Comparison of ENCODE assay signal across 19 cellular contexts in genomic region chr5:89956838-89957237, GRCh38.
DNase-seq lines count a peak whose midpoint lies in the region; ATAC-seq and TF ChIP-seq lines count a peak whose summit lies in the region.
"Had no signal": no experiment of that assay in that cellular context is flagged by ENCODE, and none has a peak within 500 bp of the region (broad histone marks: within the 10 kb centered on the region; RNA-seq: fewer than 3 reads in every experiment).

No MANE protein-coding gene starts in this region.

- intact Hi-C loops in heart right ventricle (cut with DNase I) (no loop called here), left lung (cut with DNase I) (no loop called here)

- peak overlapping the region; percentile 64 for H2AFZ ChIP-seq in ACC112 (ENCODE audit: low read length, unreplicated experiment)
- H2AFZ ChIP-seq: GM23338 had no signal

- H3K9me3 ChIP-seq in heart right ventricle: no peaks in the 10 kb centered on the region
- H3K9me3 ChIP-seq in right atrium auricular region: no peaks in the 10 kb centered on the region
- no peaks in the 10 kb centered on the region for H3K9me3 ChIP-seq in thoracic aorta
- H3K9me3 ChIP-seq in left lung: no peaks in the 10 kb centered on the region
- H3K9me3 ChIP-seq: A549 had no signal

- 69 to 71% methylated on average over 1 of the region's 1 CpG for WGBS in heart right ventricle, 2 donors

- H3K4me1 ChIP-seq in heart right ventricle: peaks cover 0 to 15% (median 4%) of the 10 kb centered on the region in 9 donors
- H3K4me1 ChIP-seq in right atrium auricular region: peaks cover 0 to 18% of the 10 kb centered on the region in 2 donors
- no peaks in the 10 kb centered on the region for H3K4me1 ChIP-seq in ACC112 (ENCODE audit: control insufficient read depth, insufficient read depth, low read length, unreplicated experiment)
- peaks cover 18 to 36% of the 10 kb centered on the region in 2 donors for H3K4me1 ChIP-seq in thoracic aorta (ENCODE audit: control insufficient read depth in 1 of 2, low read depth in 2 of 2)
- no peaks in the 10 kb centered on the region for H3K4me1 ChIP-seq in left lung
- H3K4me1 ChIP-seq: A549 had no signal

- H3K27ac ChIP-seq in heart right ventricle (peak overlapping the region in 6 of 10 donors; percentile 12 to 59 (median 23)), right atrium auricular region (no peak overlapping the region), ACC112 (ENCODE audit: low read depth, low read length) (no peak overlapping the region), coronary artery (peak overlapping the region; percentile 27 to 28), thoracic aorta (peak overlapping the region; percentile 59 to 68), left lung (no peak overlapping the region)
- H3K27ac ChIP-seq: A549 had no signal

- DNase-seq in heart right ventricle (no peak), right atrium auricular region (ENCODE audit: low spot score) (no peak), coronary artery (ENCODE audit: low spot score) (no peak), thoracic aorta (ENCODE audit: low spot score) (no peak), NOMO-1 (lab: John Stamatoyannopoulos, UW; ENCODE audit: unreplicated experiment in 2 of 2) (no peak), left lung (no peak)
- DNase-seq: 8988T; C1 segment of cervical spinal cord; Calu3; CD4-positive, alpha-beta memory T cell; COR-L47; DMS53; DMS79 treated with DMSO at 0.1 percent for 48 hours; GF-D8; H9 had no signal

- ATAC-seq in heart right ventricle (peak in 5 of 8 donors; percentile 35 to 64 (median 53)), thoracic aorta (ENCODE audit: insufficient number of reproducible peaks, low FRiP score, low read depth) (no peak), left lung (no peak)
- ATAC-seq: A549, GM23338, HCT116 had no signal

- no peak for TF ChIP-seq CTCF in heart right ventricle (IDR thresholded peaks at IDR 0.05)
- no peak for TF ChIP-seq CTCF in right atrium auricular region (IDR thresholded peaks at IDR 0.05)
- TF ChIP-seq CTCF in coronary artery (IDR thresholded peaks at IDR 0.05): no peak
- TF ChIP-seq CTCF in thoracic aorta (IDR thresholded peaks at IDR 0.05): no peak
- no peak for TF ChIP-seq CTCF in left lung (IDR thresholded peaks at IDR 0.05)

- H3K4me3 ChIP-seq in heart right ventricle (no peak overlapping the region), right atrium auricular region (no peak overlapping the region), ACC112 (ENCODE audit: low read depth, low read length) (no peak overlapping the region), coronary artery (peak overlapping the region; percentile 12), thoracic aorta (peak overlapping the region; percentile 61), left lung (no peak overlapping the region)
- H3K4me3 ChIP-seq: A549, GM23338 had no signal

- H3K36me3 ChIP-seq in heart right ventricle: no peaks in the 10 kb centered on the region
- no peaks in the 10 kb centered on the region for H3K36me3 ChIP-seq in right atrium auricular region
- H3K36me3 ChIP-seq in ACC112 (ENCODE audit: insufficient read depth, low read length): no peaks in the 10 kb centered on the region
- H3K36me3 ChIP-seq in thoracic aorta: no peaks in the 10 kb centered on the region
- H3K36me3 ChIP-seq in left lung: no peaks in the 10 kb centered on the region

- H3K79me2 ChIP-seq in ACC112 (ENCODE audit: control insufficient read depth, insufficient read depth, low read length, unreplicated experiment): no peaks in the 10 kb centered on the region

- H3K27me3 ChIP-seq in heart right ventricle (no peaks in the 10 kb centered on the region), right atrium auricular region (no peaks in the 10 kb centered on the region), ACC112 (ENCODE audit: insufficient read depth, low read length) (no peaks in the 10 kb centered on the region), thoracic aorta (replicated peaks; ENCODE audit: insufficient read depth) (no peaks in the 10 kb centered on the region), left lung (no peaks in the 10 kb centered on the region)

Comparison
In these comparisons a context has a peak if more than half of its experiments do, and no peak if none do; other contexts are left out.
1. H3K27ac ChIP-seq: peak in heart right ventricle (6 of 10), coronary artery (2 of 2) and thoracic aorta (2 of 2); none in right atrium auricular region (0 of 2), ACC112 (single experiment) and left lung (0 of 2).
2. ATAC-seq: peak in heart right ventricle (5 of 8); none in thoracic aorta (single experiment) and left lung (single experiment).
3. H3K4me3 ChIP-seq: peak in coronary artery (single experiment) and thoracic aorta (single experiment); none in heart right ventricle (0 of 10), right atrium auricular region (0 of 2), ACC112 (single experiment) and left lung (0 of 2).